In the genomic region with DNA sequence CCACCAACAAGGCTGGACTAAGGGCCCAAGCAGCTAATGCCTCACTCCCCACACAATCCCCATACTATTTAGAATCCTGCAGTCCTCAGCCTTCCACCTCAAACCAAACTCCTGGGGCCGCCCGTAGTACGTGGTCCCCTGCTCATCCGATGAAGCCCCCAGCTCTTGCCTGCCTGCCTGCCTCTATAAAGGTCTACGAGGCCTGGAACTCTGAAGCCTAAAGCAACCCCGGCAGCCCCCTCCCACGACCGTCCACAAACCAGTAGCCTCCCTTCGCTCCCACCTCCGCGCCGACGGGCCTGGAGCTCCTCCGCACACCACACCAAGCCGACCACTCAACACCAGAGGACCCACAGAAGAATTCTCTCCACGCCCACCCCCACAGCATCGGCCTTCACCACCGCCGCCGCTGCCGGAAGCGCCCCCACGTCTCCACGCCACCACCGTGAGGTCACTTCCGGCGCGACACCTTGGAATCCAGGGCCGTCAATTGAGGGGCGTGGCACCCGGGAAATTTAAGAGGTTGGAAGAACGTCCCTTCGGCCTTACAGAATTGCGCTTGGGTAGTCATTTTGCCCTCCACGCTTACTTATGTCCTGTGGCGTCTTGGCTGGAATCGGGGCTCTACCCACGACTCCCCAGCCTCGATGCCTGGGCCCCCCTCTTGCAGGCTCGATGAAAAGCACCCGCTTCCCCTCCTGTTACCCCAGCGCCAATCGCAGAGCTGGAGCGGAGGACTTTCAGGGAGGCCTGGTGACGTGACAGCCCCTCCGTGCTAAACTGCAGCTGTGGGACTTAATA, we compare ENCODE assay signal across 1 cellular context.
TF ChIP-seq lines count a peak whose summit lies in the region.

A gene with protein sequence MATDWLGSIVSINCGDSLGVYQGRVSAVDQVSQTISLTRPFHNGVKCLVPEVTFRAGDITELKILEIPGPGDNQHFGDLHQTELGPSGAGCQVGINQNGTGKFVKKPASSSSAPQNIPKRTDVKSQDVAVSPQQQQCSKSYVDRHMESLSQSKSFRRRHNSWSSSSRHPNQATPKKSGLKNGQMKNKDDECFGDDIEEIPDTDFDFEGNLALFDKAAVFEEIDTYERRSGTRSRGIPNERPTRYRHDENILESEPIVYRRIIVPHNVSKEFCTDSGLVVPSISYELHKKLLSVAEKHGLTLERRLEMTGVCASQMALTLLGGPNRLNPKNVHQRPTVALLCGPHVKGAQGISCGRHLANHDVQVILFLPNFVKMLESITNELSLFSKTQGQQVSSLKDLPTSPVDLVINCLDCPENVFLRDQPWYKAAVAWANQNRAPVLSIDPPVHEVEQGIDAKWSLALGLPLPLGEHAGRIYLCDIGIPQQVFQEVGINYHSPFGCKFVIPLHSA (minus strand): TSS at position 428 of the 801 bp plus-strand sequence. CDS start 20,900 bp downstream, outside the sequence.

TF ChIP-seq in K562, 482 proteins besides CTCF, POLR2A, EP300 and RAD21 (continued from another document and continues in another):
- TF ChIP-seq FOXP1 (CRISPR knock-in tag; IDR thresholded peaks at IDR 0.05) (peak; percentile 90), HDAC3 (IDR thresholded peaks at IDR 0.05; ENCODE audit: borderline replicate concordance, partially characterized antibody) (no peak), MYC (IDR thresholded peaks at IDR 0.05; ENCODE audit: low read depth, low read length) (peak; percentile 48; the same call in 1 of the 2 replicates), MYC (CRISPR knock-in tag; IDR thresholded peaks at IDR 0.05; ENCODE audit: borderline replicate concordance, low read depth) (0 out of 2 replicates have a peak, but pooled peaks have one; percentile 54), ZNF282 (CRISPR knock-in tag; IDR thresholded peaks at IDR 0.05) (no peak), ZNF561 (CRISPR knock-in tag; conservative IDR thresholded peaks at IDR 0.05) (no peak), EHMT2 (IDR thresholded peaks at IDR 0.05) (peak; percentile 94), ZNF23 (CRISPR knock-in tag; IDR thresholded peaks at IDR 0.05) (no peak), ZNF57 (CRISPR knock-in tag; IDR thresholded peaks at IDR 0.05) (no peak), ZNF3 (CRISPR knock-in tag; IDR thresholded peaks at IDR 0.05) (no peak), POLR3A (IDR thresholded peaks at IDR 0.05; ENCODE audit: borderline replicate concordance, extremely low read depth, insufficient read depth, insufficient read length) (no peak), ARNT (IDR thresholded peaks at IDR 0.05) (no peak), BMI1 (IDR thresholded peaks at IDR 0.05; ENCODE audit: low read length) (no peak), TOE1 (IDR thresholded peaks at IDR 0.05; ENCODE audit: borderline replicate concordance) (peak; percentile 59; the same call in 1 of the 2 replicates), TOE1 (CRISPR knock-in tag; IDR thresholded peaks at IDR 0.05; ENCODE audit: borderline replicate concordance, low read depth) (no peak), ZNF586 (CRISPR knock-in tag; conservative IDR thresholded peaks at IDR 0.05) (no peak), OTX1 (CRISPR knock-in tag; IDR thresholded peaks at IDR 0.05) (no peak), RBM17 (IDR thresholded peaks at IDR 0.05; ENCODE audit: borderline replicate concordance, low read depth, low read length) (no peak), ZBTB7A (IDR thresholded peaks at IDR 0.05; ENCODE audit: borderline replicate concordance, control insufficient read depth, low read depth, low read length) (no peak), CTBP1 (IDR thresholded peaks at IDR 0.05; ENCODE audit: borderline replicate concordance) (peak; percentile 56; the same call in 1 of the 2 replicates), SAFB (IDR thresholded peaks at IDR 0.05; ENCODE audit: borderline replicate concordance, low read depth, low read length) (no peak), RBM39 (optimal IDR thresholded peaks at IDR 0.05; ENCODE audit: low read depth, low read length) (no peak), ZNF707 (CRISPR knock-in tag; conservative IDR thresholded peaks at IDR 0.05) (no peak), FOS (IDR thresholded peaks at IDR 0.05; ENCODE audit: extremely low read depth, insufficient read length) (no peak), ZNF431 (CRISPR knock-in tag; IDR thresholded peaks at IDR 0.05) (no peak), ZNF311 (CRISPR knock-in tag; IDR thresholded peaks at IDR 0.05) (no peak), NFE2L1 (tag; IDR thresholded peaks at IDR 0.05; ENCODE audit: borderline replicate concordance, low read depth) (no peak), NFIC (IDR thresholded peaks at IDR 0.05) (0 out of 2 replicates have a peak, but pooled peaks have one; percentile 35), RHOXF2B (CRISPR knock-in tag; conservative IDR thresholded peaks at IDR 0.05) (no peak), TCF7L2 (IDR thresholded peaks at IDR 0.05; ENCODE audit: low read depth, low read length) (no peak), ZBED1 (IDR thresholded peaks at IDR 0.05) (no peak), DNMT1 (IDR thresholded peaks at IDR 0.05) (no peak), GTF2F1 (IDR thresholded peaks at IDR 0.05; ENCODE audit: low read depth, low read length) (no peak), MXI1 (IDR thresholded peaks at IDR 0.05; ENCODE audit: low read depth, low read length) (no peak)
- TF ChIP-seq, protein P1, sequence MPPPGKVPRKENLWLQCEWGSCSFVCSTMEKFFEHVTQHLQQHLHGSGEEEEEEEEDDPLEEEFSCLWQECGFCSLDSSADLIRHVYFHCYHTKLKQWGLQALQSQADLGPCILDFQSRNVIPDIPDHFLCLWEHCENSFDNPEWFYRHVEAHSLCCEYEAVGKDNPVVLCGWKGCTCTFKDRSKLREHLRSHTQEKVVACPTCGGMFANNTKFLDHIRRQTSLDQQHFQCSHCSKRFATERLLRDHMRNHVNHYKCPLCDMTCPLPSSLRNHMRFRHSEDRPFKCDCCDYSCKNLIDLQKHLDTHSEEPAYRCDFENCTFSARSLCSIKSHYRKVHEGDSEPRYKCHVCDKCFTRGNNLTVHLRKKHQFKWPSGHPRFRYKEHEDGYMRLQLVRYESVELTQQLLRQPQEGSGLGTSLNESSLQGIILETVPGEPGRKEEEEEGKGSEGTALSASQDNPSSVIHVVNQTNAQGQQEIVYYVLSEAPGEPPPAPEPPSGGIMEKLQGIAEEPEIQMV (tag; conservative IDR thresholded peaks at IDR 0.05; ENCODE audit: low read depth), result no peak
- TF ChIP-seq, protein P2, sequence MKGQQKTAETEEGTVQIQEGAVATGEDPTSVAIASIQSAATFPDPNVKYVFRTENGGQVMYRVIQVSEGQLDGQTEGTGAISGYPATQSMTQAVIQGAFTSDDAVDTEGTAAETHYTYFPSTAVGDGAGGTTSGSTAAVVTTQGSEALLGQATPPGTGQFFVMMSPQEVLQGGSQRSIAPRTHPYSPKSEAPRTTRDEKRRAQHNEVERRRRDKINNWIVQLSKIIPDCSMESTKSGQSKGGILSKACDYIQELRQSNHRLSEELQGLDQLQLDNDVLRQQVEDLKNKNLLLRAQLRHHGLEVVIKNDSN (CRISPR knock-in tag; IDR thresholded peaks at IDR 0.05), result no peak
- TF ChIP-seq, protein P3, sequence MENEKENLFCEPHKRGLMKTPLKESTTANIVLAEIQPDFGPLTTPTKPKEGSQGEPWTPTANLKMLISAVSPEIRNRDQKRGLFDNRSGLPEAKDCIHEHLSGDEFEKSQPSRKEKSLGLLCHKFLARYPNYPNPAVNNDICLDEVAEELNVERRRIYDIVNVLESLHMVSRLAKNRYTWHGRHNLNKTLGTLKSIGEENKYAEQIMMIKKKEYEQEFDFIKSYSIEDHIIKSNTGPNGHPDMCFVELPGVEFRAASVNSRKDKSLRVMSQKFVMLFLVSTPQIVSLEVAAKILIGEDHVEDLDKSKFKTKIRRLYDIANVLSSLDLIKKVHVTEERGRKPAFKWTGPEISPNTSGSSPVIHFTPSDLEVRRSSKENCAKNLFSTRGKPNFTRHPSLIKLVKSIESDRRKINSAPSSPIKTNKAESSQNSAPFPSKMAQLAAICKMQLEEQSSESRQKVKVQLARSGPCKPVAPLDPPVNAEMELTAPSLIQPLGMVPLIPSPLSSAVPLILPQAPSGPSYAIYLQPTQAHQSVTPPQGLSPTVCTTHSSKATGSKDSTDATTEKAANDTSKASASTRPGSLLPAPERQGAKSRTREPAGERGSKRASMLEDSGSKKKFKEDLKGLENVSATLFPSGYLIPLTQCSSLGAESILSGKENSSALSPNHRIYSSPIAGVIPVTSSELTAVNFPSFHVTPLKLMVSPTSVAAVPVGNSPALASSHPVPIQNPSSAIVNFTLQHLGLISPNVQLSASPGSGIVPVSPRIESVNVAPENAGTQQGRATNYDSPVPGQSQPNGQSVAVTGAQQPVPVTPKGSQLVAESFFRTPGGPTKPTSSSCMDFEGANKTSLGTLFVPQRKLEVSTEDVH (IDR thresholded peaks at IDR 0.05; ENCODE audit: low read depth, partially characterized antibody), result peak; percentile 93
- TF ChIP-seq, protein P4, sequence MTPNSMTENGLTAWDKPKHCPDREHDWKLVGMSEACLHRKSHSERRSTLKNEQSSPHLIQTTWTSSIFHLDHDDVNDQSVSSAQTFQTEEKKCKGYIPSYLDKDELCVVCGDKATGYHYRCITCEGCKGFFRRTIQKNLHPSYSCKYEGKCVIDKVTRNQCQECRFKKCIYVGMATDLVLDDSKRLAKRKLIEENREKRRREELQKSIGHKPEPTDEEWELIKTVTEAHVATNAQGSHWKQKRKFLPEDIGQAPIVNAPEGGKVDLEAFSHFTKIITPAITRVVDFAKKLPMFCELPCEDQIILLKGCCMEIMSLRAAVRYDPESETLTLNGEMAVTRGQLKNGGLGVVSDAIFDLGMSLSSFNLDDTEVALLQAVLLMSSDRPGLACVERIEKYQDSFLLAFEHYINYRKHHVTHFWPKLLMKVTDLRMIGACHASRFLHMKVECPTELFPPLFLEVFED (CRISPR knock-in tag; conservative IDR thresholded peaks at IDR 0.05), result peak; percentile 35; the same call in 1 of the 2 replicates
- TF ChIP-seq, protein P5, sequence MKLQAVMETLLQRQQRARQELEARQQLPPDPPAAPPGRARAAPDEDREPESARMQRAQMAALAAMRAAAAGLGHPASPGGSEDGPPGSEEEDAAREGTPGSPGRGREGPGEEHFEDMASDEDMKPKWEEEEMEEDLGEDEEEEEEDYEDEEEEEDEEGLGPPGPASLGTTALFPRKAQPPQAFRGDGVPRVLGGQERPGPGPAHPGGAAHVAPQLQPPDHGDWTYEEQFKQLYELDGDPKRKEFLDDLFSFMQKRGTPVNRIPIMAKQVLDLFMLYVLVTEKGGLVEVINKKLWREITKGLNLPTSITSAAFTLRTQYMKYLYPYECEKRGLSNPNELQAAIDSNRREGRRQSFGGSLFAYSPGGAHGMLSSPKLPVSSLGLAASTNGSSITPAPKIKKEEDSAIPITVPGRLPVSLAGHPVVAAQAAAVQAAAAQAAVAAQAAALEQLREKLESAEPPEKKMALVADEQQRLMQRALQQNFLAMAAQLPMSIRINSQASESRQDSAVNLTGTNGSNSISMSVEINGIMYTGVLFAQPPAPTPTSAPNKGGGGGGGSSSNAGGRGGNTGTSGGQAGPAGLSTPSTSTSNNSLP (IDR thresholded peaks at IDR 0.05; ENCODE audit: borderline replicate concordance, low read depth, low read length), result no peak
- TF ChIP-seq, protein P6, sequence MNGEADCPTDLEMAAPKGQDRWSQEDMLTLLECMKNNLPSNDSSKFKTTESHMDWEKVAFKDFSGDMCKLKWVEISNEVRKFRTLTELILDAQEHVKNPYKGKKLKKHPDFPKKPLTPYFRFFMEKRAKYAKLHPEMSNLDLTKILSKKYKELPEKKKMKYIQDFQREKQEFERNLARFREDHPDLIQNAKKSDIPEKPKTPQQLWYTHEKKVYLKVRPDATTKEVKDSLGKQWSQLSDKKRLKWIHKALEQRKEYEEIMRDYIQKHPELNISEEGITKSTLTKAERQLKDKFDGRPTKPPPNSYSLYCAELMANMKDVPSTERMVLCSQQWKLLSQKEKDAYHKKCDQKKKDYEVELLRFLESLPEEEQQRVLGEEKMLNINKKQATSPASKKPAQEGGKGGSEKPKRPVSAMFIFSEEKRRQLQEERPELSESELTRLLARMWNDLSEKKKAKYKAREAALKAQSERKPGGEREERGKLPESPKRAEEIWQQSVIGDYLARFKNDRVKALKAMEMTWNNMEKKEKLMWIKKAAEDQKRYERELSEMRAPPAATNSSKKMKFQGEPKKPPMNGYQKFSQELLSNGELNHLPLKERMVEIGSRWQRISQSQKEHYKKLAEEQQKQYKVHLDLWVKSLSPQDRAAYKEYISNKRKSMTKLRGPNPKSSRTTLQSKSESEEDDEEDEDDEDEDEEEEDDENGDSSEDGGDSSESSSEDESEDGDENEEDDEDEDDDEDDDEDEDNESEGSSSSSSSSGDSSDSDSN (IDR thresholded peaks at IDR 0.05; ENCODE audit: borderline replicate concordance in 1 of 2, low read depth in 2 of 2, low read length in 2 of 2), result no peak
- TF ChIP-seq, protein P7, sequence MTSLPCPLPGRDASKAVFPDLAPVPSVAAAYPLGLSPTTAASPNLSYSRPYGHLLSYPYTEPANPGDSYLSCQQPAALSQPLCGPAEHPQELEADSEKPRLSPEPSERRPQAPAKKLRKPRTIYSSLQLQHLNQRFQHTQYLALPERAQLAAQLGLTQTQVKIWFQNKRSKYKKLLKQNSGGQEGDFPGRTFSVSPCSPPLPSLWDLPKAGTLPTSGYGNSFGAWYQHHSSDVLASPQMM (CRISPR knock-in tag; IDR thresholded peaks at IDR 0.05), result no peak
- TF ChIP-seq, protein P8, sequence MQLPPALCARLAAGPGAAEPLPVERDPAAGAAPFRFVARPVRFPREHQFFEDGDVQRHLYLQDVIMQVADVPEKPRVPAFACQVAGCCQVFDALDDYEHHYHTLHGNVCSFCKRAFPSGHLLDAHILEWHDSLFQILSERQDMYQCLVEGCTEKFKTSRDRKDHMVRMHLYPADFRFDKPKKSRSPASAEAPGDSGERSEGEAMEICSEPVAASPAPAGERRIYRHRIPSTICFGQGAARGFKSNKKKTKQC (CRISPR knock-in tag; IDR thresholded peaks at IDR 0.05), result no peak
